ENCODE assay signal across 24 cellular contexts in the genomic region with DNA sequence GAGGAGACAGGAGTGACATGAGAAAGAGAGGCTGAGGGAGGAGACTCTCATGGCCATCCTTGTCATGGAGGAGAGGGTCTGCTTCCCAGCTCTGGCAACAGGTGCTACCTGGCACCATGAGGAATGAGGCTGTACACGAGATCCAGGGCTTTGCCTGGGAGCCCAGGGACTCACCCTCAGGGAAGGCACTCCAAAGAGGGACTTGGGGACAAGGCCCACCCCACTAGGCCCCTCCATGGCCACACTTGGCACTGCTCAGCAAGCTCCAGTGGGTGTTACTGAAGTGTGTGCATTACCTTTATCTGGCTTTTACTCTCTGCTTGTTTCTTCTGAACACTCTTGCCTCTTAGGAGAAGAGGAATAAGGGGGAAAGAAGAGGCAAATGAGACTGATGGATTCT. TPM values are rescaled to one million over a fixed set of nuclear protein-coding genes. Genes with fewer than 3 reads are reported as not detected.
"Had no signal": no experiment of that assay in that cellular context is flagged by ENCODE, and none has a peak within 500 bp of the region (broad histone marks: within the 10 kb centered on the region; RNA-seq: fewer than 3 reads in every experiment).

No MANE protein-coding gene starts in this region.

- DNase-seq: Kasumi-1, MM.1S, NCI-H1092 treated with DMSO at 0.1 percent for 48 hours, NCI-H1436, NCI-H187, NCI-H2029, NCI-H2081 treated with DMSO at 0.1 percent for 48 hours, NCI-H2171, NCI-H226, NCI-H446, NCI-H510A, NCI-H524 treated with DMSO at 0.1 percent for 48 hours, NCI-H69, NCI-H774, SHP77, SK-N-SH had no signal

- H3K9me3 ChIP-seq: SK-N-SH had no signal

- H3K9me2 ChIP-seq: SK-N-SH had no signal

- H3K4me2 ChIP-seq: KMS-11, SK-N-SH had no signal

- H3K4me3 ChIP-seq: K562 had no signal

- H3K27ac Mint-ChIP-seq: IgD-negative memory B cell had no signal

- H3K9ac ChIP-seq: KMS-11, SK-N-SH had no signal

- ATAC-seq: K562, Panc1 had no signal

- H3K27ac ChIP-seq: HL-60, KMS-11, RWPE1 had no signal

- H3K4me3 Mint-ChIP-seq: IgD-negative memory B cell had no signal

RNA-seq across cellular contexts. Expression of a gene that starts 2.7 kb away (rescaled TPM):
- total RNA-seq: K562, M059J had no signal
- polyA plus RNA-seq: IgD-negative memory B cell, K562 had no signal

RNA-seq across cellular contexts. Expression of a gene that starts 22.1 kb away (rescaled TPM):
- total RNA-seq: M059J, SK-MEL-5 had no signal
- polyA plus RNA-seq: IgD-negative memory B cell, K562 had no signal

RNA-seq across cellular contexts. Expression of a gene that starts 45.4 kb away (rescaled TPM):
- total RNA-seq: SK-MEL-5 had no signal
- polyA plus RNA-seq: IgD-negative memory B cell, SK-N-SH had no signal

RNA-seq across cellular contexts. Expression of a gene that starts 53.6 kb away (rescaled TPM):
- total RNA-seq: M059J, SK-MEL-5 had no signal
- polyA plus RNA-seq: IgD-negative memory B cell had no signal
